In genomic region chr2:43039376-43040080, GRCh38 we compare ENCODE assay signal across 19 cellular contexts.
A peak's percentile ranks its signal among the peaks of the same experiment; 100 is the strongest.
DNase-seq lines count a peak whose midpoint lies in the region; ATAC-seq and TF ChIP-seq lines count a peak whose summit lies in the region.
"Had no signal": no experiment of that assay in that cellular context is flagged by ENCODE, and none has a peak within 500 bp of the region (broad histone marks: within the 10 kb centered on the region; RNA-seq: fewer than 3 reads in every experiment).

No MANE protein-coding gene starts in this region.

- DNase-seq in Caco-2: no peak
- peak in 29 of 56 donors; percentile 12 to 74 (median 43) for DNase-seq in amygdala (lab: John Stamatoyannopoulos, UW)
- no peak for DNase-seq in left lobe of liver (ENCODE audit: low spot score)
- DNase-seq in hepatic stellate cell (ENCODE audit: low spot score): no peak
- DNase-seq in retina: no peak
- DNase-seq in NCI-H1694 treated with DMSO at 0.1 percent for 48 hours (lab: John Stamatoyannopoulos, UW): no peak
- DNase-seq: activated B cell treated with CpG ODN at 0.5 μM for 24 hours, GM23248, immature natural killer cell, MG63, NCI-H2107, NCI-H748 treated with DMSO at 0.1 percent for 48 hours, RPMI8226, transverse colon had no signal

- H3K36me3 ChIP-seq in Caco-2 (ENCODE audit: control insufficient read depth, insufficient read depth, low read length): no peaks in the 10 kb centered on the region
- H3K36me3 ChIP-seq: gastroesophageal sphincter, MG63, transverse colon had no signal

- peaks cover 13% of the 10 kb centered on the region for H3K36me3 Mint-ChIP-seq in Caco-2 (ENCODE audit: insufficient read depth, unreplicated experiment)
- H3K36me3 Mint-ChIP-seq: activated naive CD8-positive, alpha-beta T cell; immature natural killer cell had no signal

- peak overlapping the region in 14 of 21 experiments; percentile 6 to 88 (median 74) for H3K27ac ChIP-seq in skin epidermis
- H3K27ac ChIP-seq: transverse colon had no signal

- CTCF ChIA-PET in Caco-2 (lab: Charles Lee): no interaction called here

- peaks cover 44% of the 10 kb centered on the region for H3K4me1 Mint-ChIP-seq in Caco-2 (ENCODE audit: low read depth, unreplicated experiment)
- H3K4me1 Mint-ChIP-seq: activated B cell treated with CpG ODN at 0.5 μM for 24 hours had no signal

- POLR2A ChIA-PET in Caco-2 (lab: Charles Lee): no interaction called here

- no peaks in the 10 kb centered on the region for H3K9me3 Mint-ChIP-seq in Caco-2 (ENCODE audit: unreplicated experiment)
- H3K9me3 Mint-ChIP-seq: activated B cell treated with CpG ODN at 0.5 μM for 24 hours, immature natural killer cell had no signal

- H3K27ac Mint-ChIP-seq in Caco-2 (ENCODE audit: unreplicated experiment): peak overlapping the region; percentile 99
- H3K27ac Mint-ChIP-seq: activated B cell treated with CpG ODN at 0.5 μM for 24 hours had no signal

- H3K9me3 ChIP-seq in Caco-2: no peaks in the 10 kb centered on the region
- H3K9me3 ChIP-seq: gastroesophageal sphincter, MG63, mucosa of descending colon, transverse colon had no signal

- intact Hi-C loops in Caco-2 (cut with micrococcal nuclease; ENCODE audit: unreplicated experiment): loop anchor here (1.0 to 5.0 kb wide), 7 partner anchors 15 to 179 kb away; no protein-coding TSS in a partner anchor

- H3K27me3 ChIP-seq in Caco-2 (replicated peaks; ENCODE audit: control insufficient read depth, insufficient read depth, low read length): no peaks in the 10 kb centered on the region
- H3K27me3 ChIP-seq: gastroesophageal sphincter, MG63, transverse colon had no signal

- H3K4me3 Mint-ChIP-seq in Caco-2 (ENCODE audit: unreplicated experiment): peak overlapping the region; percentile 43
- H3K4me3 Mint-ChIP-seq: activated B cell treated with CpG ODN at 0.5 μM for 24 hours; activated naive CD8-positive, alpha-beta T cell; immature natural killer cell had no signal

- no peak for TF ChIP-seq CTCF in Caco-2 (IDR thresholded peaks at IDR 0.05; ENCODE audit: insufficient read depth in 1 of 2, low read depth in 1 of 2, low read length in 1 of 2, severe bottlenecking in 1 of 2, unreplicated experiment in 1 of 2)

- ATAC-seq in left lobe of liver (peak; percentile 81), HG03108 (IDR thresholded peaks at IDR 0.05; ENCODE audit: unreplicated experiment) (no peak)
- ATAC-seq: gastroesophageal sphincter had no signal

- H3K27me3 Mint-ChIP-seq in Caco-2 (ENCODE audit: insufficient read depth, unreplicated experiment): no peaks in the 10 kb centered on the region
- H3K27me3 Mint-ChIP-seq: activated B cell treated with CpG ODN at 0.5 μM for 24 hours; activated naive CD8-positive, alpha-beta T cell had no signal

- H3K4me3 ChIP-seq in Caco-2 (ENCODE audit: low read depth, low read length) (no peak overlapping the region), skin epidermis (no peak overlapping the region)
- H3K4me3 ChIP-seq: gastroesophageal sphincter, GM23248, MG63, mucosa of descending colon, transverse colon had no signal

- BruUV-seq in Caco-2 (replicated peaks; lab: Mats Ljungman, UMichigan): no TSS peak

- H3K4me1 ChIP-seq in Caco-2: peaks cover 82% of the 10 kb centered on the region

Comparison
In these comparisons a context has a peak if more than half of its experiments do, and no peak if none do; other contexts are left out.
1. DNase-seq: peak in amygdala (29 of 56); none in Caco-2 (0 of 2), left lobe of liver (single experiment), hepatic stellate cell (single experiment), retina (single experiment) and NCI-H1694 treated with DMSO at 0.1 percent for 48 hours (single experiment).